18 cellular contexts compared by ENCODE assay signal in the genomic region with DNA sequence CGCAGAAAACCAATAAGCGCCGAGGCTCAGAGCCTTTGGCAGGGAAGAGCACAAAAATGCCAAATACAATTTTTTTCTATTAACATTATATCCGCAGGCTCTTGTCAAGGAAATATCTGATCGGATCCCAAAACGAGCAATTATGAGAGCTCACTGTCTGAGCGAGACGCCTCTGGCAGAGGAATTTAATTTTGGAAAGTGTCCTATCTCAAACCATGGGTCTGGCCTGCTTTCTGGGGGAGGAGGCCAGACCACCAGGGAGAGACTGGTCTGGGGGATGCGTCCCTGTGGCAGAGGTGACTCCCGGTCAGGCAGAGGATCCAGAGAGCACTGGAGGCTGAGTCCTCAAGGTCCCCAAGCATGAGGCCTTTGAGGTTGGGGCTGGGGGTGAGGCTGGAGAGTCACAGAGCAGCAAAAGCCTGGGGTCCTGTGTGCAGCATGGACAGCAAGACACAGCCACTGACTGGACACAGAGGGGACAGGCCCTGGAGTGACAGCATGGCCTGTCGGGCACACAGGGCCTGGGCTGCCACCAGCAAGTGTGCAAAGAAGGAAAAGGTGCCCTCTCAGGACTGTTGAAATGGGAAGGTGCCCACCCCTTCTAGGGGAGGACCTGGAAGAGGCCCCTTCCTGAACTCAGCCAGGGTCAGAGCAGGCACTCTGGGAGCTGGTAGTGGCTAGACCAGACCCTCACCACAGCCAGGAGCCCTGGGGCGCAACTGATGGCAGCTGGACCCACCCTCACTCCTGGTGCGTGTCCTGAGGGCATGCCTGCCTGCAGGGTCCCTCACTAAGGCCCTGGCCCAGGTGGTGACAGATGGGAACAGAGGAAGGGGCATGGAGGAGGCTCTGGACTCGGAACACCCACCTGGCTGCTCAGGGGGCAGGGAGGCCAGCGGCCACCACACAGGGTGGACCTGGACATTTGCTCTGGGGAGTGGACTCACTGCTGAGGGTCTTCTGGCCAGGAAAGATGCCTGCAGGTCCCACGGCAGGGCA.
A peak's percentile ranks its signal among the peaks of the same experiment; 100 is the strongest.
DNase-seq lines count a peak whose midpoint lies in the region; ATAC-seq and TF ChIP-seq lines count a peak whose summit lies in the region.
"Had no signal": no experiment of that assay in that cellular context is flagged by ENCODE, and none has a peak within 500 bp of the region (broad histone marks: within the 10 kb centered on the region; RNA-seq: fewer than 3 reads in every experiment).

No MANE protein-coding gene starts in this region.

- H3K9me3 Mint-ChIP-seq in activated T-cell treated with anti-CD3 and anti-CD28 coated beads, Interleukin-2, amount 50 U/mL, for 24 hours, result no peaks in the 10 kb centered on the region
- no peaks in the 10 kb centered on the region for H3K9me3 Mint-ChIP-seq in activated T-cell treated with anti-CD3 and anti-CD28 coated beads, Interleukin-2, amount 50 U/mL, for 4 hours
- H3K9me3 Mint-ChIP-seq in central memory CD8-positive, alpha-beta T cell, result no peaks in the 10 kb centered on the region
- H3K9me3 Mint-ChIP-seq in natural killer cell treated with Interleukin-12 subunit alpha and Interleukin-12 subunit beta and Interleukin-15 and Interleukin-18, amount 100 ng/mL, for 72 hours, result no peaks in the 10 kb centered on the region

- DNase-seq in activated T-cell treated with anti-CD3 and anti-CD28 coated beads, Interleukin-2, amount 50 U/mL, for 24 hours, result peak; percentile 11
- DNase-seq in activated T-cell treated with anti-CD3 and anti-CD28 coated beads, Interleukin-2, amount 50 U/mL, for 4 hours, result no peak
- DNase-seq in central memory CD8-positive, alpha-beta T cell (ENCODE audit: low spot score in 2 of 2), result no peak
- DNase-seq in natural killer cell treated with Interleukin-12 subunit alpha and Interleukin-12 subunit beta and Interleukin-15 and Interleukin-18, amount 100 ng/mL, for 72 hours (ENCODE audit: low spot score), result no peak
- peak; percentile 17 for DNase-seq in stomach
- no peak for DNase-seq in mucosa of gallbladder (ENCODE audit: low spot score)
- DNase-seq in SW480 (ENCODE audit: low spot score), result no peak
- DNase-seq in activated CD4-positive, CD25-positive, alpha-beta regulatory T cell (lab: John Stamatoyannopoulos, UW), result no peak
- DNase-seq: 8988T; GF-D8; KG1; NCI-H1048; NCI-H2107; NCI-H345; NCI-H526 treated with DMSO at 0.1 percent for 48 hours; NK-92 treated with Interleukin-12 subunit alpha and Interleukin-12 subunit beta, amount 100 ng/mL, for 24 hours; OCI-M1 had no signal

- no peak overlapping the region for H3K4me3 ChIP-seq in stomach
- H3K4me3 ChIP-seq: BLaER1 treated with 17β-estradiol and CSF1 and Interleukin-3, amounts not matched to agents 10 nM and 100 nM had no signal

- no peak for ATAC-seq in activated T-cell treated with anti-CD3 and anti-CD28 coated beads, Interleukin-2, amount 50 U/mL, for 4 hours
- peak; percentile 28 for ATAC-seq in central memory CD8-positive, alpha-beta T cell (replicated peaks; ENCODE audit: extremely low read depth, poor library complexity, severe bottlenecking)
- ATAC-seq in natural killer cell treated with Interleukin-12 subunit alpha and Interleukin-12 subunit beta and Interleukin-15 and Interleukin-18, amount 100 ng/mL, for 72 hours, result peak; percentile 33 to 41

- H3K27ac ChIP-seq in stomach, result no peak overlapping the region
- H3K27ac ChIP-seq: BLaER1 treated with 17β-estradiol and CSF1 and Interleukin-3, amounts not matched to agents 10 nM and 100 nM had no signal

- intact Hi-C loops in stomach (cut with DNase I; ENCODE audit: low total_unique reads), result no loop called here

- no peak for TF ChIP-seq CTCF in stomach (IDR thresholded peaks at IDR 0.05)

- H3K4me3 Mint-ChIP-seq in activated T-cell treated with anti-CD3 and anti-CD28 coated beads, Interleukin-2, amount 50 U/mL, for 24 hours, result no peak overlapping the region
- H3K4me3 Mint-ChIP-seq in activated T-cell treated with anti-CD3 and anti-CD28 coated beads, Interleukin-2, amount 50 U/mL, for 4 hours, result no peak overlapping the region
- no peak overlapping the region for H3K4me3 Mint-ChIP-seq in central memory CD8-positive, alpha-beta T cell
- no peak overlapping the region for H3K4me3 Mint-ChIP-seq in natural killer cell treated with Interleukin-12 subunit alpha and Interleukin-12 subunit beta and Interleukin-15 and Interleukin-18, amount 100 ng/mL, for 72 hours

- no peaks in the 10 kb centered on the region for H3K4me1 Mint-ChIP-seq in activated T-cell treated with anti-CD3 and anti-CD28 coated beads, Interleukin-2, amount 50 U/mL, for 24 hours (ENCODE audit: low read depth)
- no peaks in the 10 kb centered on the region for H3K4me1 Mint-ChIP-seq in activated T-cell treated with anti-CD3 and anti-CD28 coated beads, Interleukin-2, amount 50 U/mL, for 4 hours (ENCODE audit: low read depth)
- H3K4me1 Mint-ChIP-seq in central memory CD8-positive, alpha-beta T cell, result no peaks in the 10 kb centered on the region
- no peaks in the 10 kb centered on the region for H3K4me1 Mint-ChIP-seq in natural killer cell treated with Interleukin-12 subunit alpha and Interleukin-12 subunit beta and Interleukin-15 and Interleukin-18, amount 100 ng/mL, for 72 hours (ENCODE audit: low read depth in 2 of 2)

- no peaks in the 10 kb centered on the region for H3K9me3 ChIP-seq in stomach
- H3K9me3 ChIP-seq: BLaER1 treated with 17β-estradiol and CSF1 and Interleukin-3, amounts not matched to agents 10 nM and 100 nM had no signal

- no peak overlapping the region for H3K27ac Mint-ChIP-seq in activated T-cell treated with anti-CD3 and anti-CD28 coated beads, Interleukin-2, amount 50 U/mL, for 24 hours
- H3K27ac Mint-ChIP-seq in central memory CD8-positive, alpha-beta T cell (ENCODE audit: low read depth), result no peak overlapping the region
- no peak overlapping the region for H3K27ac Mint-ChIP-seq in natural killer cell treated with Interleukin-12 subunit alpha and Interleukin-12 subunit beta and Interleukin-15 and Interleukin-18, amount 100 ng/mL, for 72 hours

- H3K36me3 Mint-ChIP-seq in activated T-cell treated with anti-CD3 and anti-CD28 coated beads, Interleukin-2, amount 50 U/mL, for 24 hours (ENCODE audit: low read depth), result no peaks in the 10 kb centered on the region
- H3K36me3 Mint-ChIP-seq in activated T-cell treated with anti-CD3 and anti-CD28 coated beads, Interleukin-2, amount 50 U/mL, for 4 hours (ENCODE audit: insufficient read depth), result no peaks in the 10 kb centered on the region
- no peaks in the 10 kb centered on the region for H3K36me3 Mint-ChIP-seq in central memory CD8-positive, alpha-beta T cell (ENCODE audit: insufficient read depth)
- no peaks in the 10 kb centered on the region for H3K36me3 Mint-ChIP-seq in natural killer cell treated with Interleukin-12 subunit alpha and Interleukin-12 subunit beta and Interleukin-15 and Interleukin-18, amount 100 ng/mL, for 72 hours

- TF ChIP-seq EP300 in stomach (IDR thresholded peaks at IDR 0.05), result no peak

- no peak for TF ChIP-seq POLR2A in stomach (IDR thresholded peaks at IDR 0.05)

- H3K27me3 Mint-ChIP-seq in activated T-cell treated with anti-CD3 and anti-CD28 coated beads, Interleukin-2, amount 50 U/mL, for 24 hours, result no peaks in the 10 kb centered on the region
- peaks cover 5% of the 10 kb centered on the region for H3K27me3 Mint-ChIP-seq in activated T-cell treated with anti-CD3 and anti-CD28 coated beads, Interleukin-2, amount 50 U/mL, for 4 hours (ENCODE audit: low read depth)
- H3K27me3 Mint-ChIP-seq in central memory CD8-positive, alpha-beta T cell, result peaks cover 11% of the 10 kb centered on the region
- H3K27me3 Mint-ChIP-seq in natural killer cell treated with Interleukin-12 subunit alpha and Interleukin-12 subunit beta and Interleukin-15 and Interleukin-18, amount 100 ng/mL, for 72 hours, result peaks cover 0 to 2% of the 10 kb centered on the region in 2 donors

- H3K27me3 ChIP-seq in stomach, result peaks cover 0 to 25% (median 0%) of the 10 kb centered on the region in 3 donors
- H3K27me3 ChIP-seq: BLaER1 treated with 17β-estradiol and CSF1 and Interleukin-3, amounts not matched to agents 10 nM and 100 nM had no signal

- 81 to 90% (median 86%) methylated on average over 11 to 16 of the region's 16 CpGs for WGBS in stomach, 5 donors

- H3K4me1 ChIP-seq in stomach, result no peaks in the 10 kb centered on the region

- no peaks in the 10 kb centered on the region for H3K36me3 ChIP-seq in stomach
- H3K36me3 ChIP-seq: BLaER1 treated with 17β-estradiol and CSF1 and Interleukin-3, amounts not matched to agents 10 nM and 100 nM had no signal

Comparison
In these comparisons a context has a peak if more than half of its experiments do, and no peak if none do; other contexts are left out.
1. DNase-seq: peak in activated T-cell treated with anti-CD3 and anti-CD28 coated beads, Interleukin-2, amount 50 U/mL, for 24 hours (single experiment) and stomach (single experiment); none in activated T-cell treated with anti-CD3 and anti-CD28 coated beads, Interleukin-2, amount 50 U/mL, for 4 hours (single experiment), central memory CD8-positive, alpha-beta T cell (0 of 2), natural killer cell treated with Interleukin-12 subunit alpha and Interleukin-12 subunit beta and Interleukin-15 and Interleukin-18, amount 100 ng/mL, for 72 hours (single experiment), mucosa of gallbladder (single experiment), SW480 (single experiment) and activated CD4-positive, CD25-positive, alpha-beta regulatory T cell (0 of 4).
2. ATAC-seq: peak in central memory CD8-positive, alpha-beta T cell (single experiment) and natural killer cell treated with Interleukin-12 subunit alpha and Interleukin-12 subunit beta and Interleukin-15 and Interleukin-18, amount 100 ng/mL, for 72 hours (2 of 2); none in activated T-cell treated with anti-CD3 and anti-CD28 coated beads, Interleukin-2, amount 50 U/mL, for 4 hours (0 of 2).